15 cellular contexts compared by ENCODE assay signal in genomic region chr10:71278691-71279588, GRCh38. TPM values are rescaled to one million over a fixed set of nuclear protein-coding genes. Genes with fewer than 3 reads are reported as not detected.
A peak's percentile ranks its signal among the peaks of the same experiment; 100 is the strongest.
DNase-seq lines count a peak whose midpoint lies in the region; ATAC-seq and TF ChIP-seq lines count a peak whose summit lies in the region.
"Had no signal": no experiment of that assay in that cellular context is flagged by ENCODE, and none has a peak within 500 bp of the region (broad histone marks: within the 10 kb centered on the region; RNA-seq: fewer than 3 reads in every experiment).

No MANE protein-coding gene starts in this region.

- no peaks in the 10 kb centered on the region for H3K36me3 ChIP-seq in neural progenitor cell
- H3K36me3 ChIP-seq in tibial nerve, result no peaks in the 10 kb centered on the region
- H3K36me3 ChIP-seq: thoracic aorta had no signal

- no peaks in the 10 kb centered on the region for H3K27me3 ChIP-seq in dorsolateral prefrontal cortex
- H3K27me3 ChIP-seq in neural progenitor cell, result no peaks in the 10 kb centered on the region
- no peaks in the 10 kb centered on the region for H3K27me3 ChIP-seq in tibial nerve

- peaks cover 21% of the 10 kb centered on the region for H3K4me1 ChIP-seq in neural progenitor cell
- H3K4me1 ChIP-seq in tibial nerve, result no peaks in the 10 kb centered on the region

- no peaks in the 10 kb centered on the region for H4K20me1 ChIP-seq in neural progenitor cell (ENCODE audit: low read depth)

- POLR2A ChIA-PET in MCF 10A (lab: Yijun Ruan, JAX), result no interaction called here

- BruUV-seq in MCF 10A (replicated peaks; lab: Mats Ljungman, UMichigan), result no TSS peak

- no peak overlapping the region for H2AFZ ChIP-seq in neural progenitor cell (replicated peaks)
- H2AFZ ChIP-seq: PC-9 had no signal

- intact Hi-C loops in dorsolateral prefrontal cortex (cut with DNase I) (no loop called here), MCF 10A (cut with micrococcal nuclease) (no loop called here)

- H3K4me3 ChIP-seq in dorsolateral prefrontal cortex (peak overlapping the region in 1 of 59 donors; percentile 28), neural progenitor cell (no peak overlapping the region), tibial nerve (no peak overlapping the region)
- H3K4me3 ChIP-seq: PC-9, thoracic aorta had no signal

- TF ChIP-seq EP300 in tibial nerve (IDR thresholded peaks at IDR 0.05), result no peak

- no peak for ATAC-seq in HG03439 (IDR thresholded peaks at IDR 0.05; ENCODE audit: unreplicated experiment)
- ATAC-seq: sciatic nerve had no signal

- no peak overlapping the region for H3K4me3 Mint-ChIP-seq in neural progenitor cell
- no peak overlapping the region for H3K4me3 Mint-ChIP-seq in MCF 10A (ENCODE audit: unreplicated experiment)
- H3K4me3 Mint-ChIP-seq: natural killer cell treated with Interleukin-12 subunit alpha and Interleukin-12 subunit beta and Interleukin-15 and Interleukin-18, amount 100 ng/mL, for 72 hours had no signal

- H3K9me3 Mint-ChIP-seq in neural progenitor cell, result no peaks in the 10 kb centered on the region
- H3K9me3 Mint-ChIP-seq in MCF 10A (ENCODE audit: unreplicated experiment), result no peaks in the 10 kb centered on the region
- H3K9me3 Mint-ChIP-seq: natural killer cell treated with Interleukin-12 subunit alpha and Interleukin-12 subunit beta and Interleukin-15 and Interleukin-18, amount 100 ng/mL, for 72 hours had no signal

- H3K27ac Mint-ChIP-seq in neural progenitor cell (peak overlapping the region; percentile 53), MCF 10A (ENCODE audit: low read depth, unreplicated experiment) (no peak overlapping the region)
- H3K27ac Mint-ChIP-seq: natural killer cell treated with Interleukin-12 subunit alpha and Interleukin-12 subunit beta and Interleukin-15 and Interleukin-18, amount 100 ng/mL, for 72 hours had no signal

- no peak overlapping the region for H3K9ac ChIP-seq in neural progenitor cell

- TF ChIP-seq POLR2A in tibial nerve (IDR thresholded peaks at IDR 0.05), result no peak

- DNase-seq in ELF-1 (ENCODE audit: low read depth, low spot score), result peak; percentile 59
- DNase-seq in NCI-H69 (lab: John Stamatoyannopoulos, UW), result peak; percentile 85
- peak in 5 of 10 donors; percentile 53 to 75 (median 65) for DNase-seq in dorsolateral prefrontal cortex
- DNase-seq in neural progenitor cell (ENCODE audit: low spot score), result no peak
- DNase-seq in MCF 10A (ENCODE audit: unreplicated experiment), result no peak
- DNase-seq in NOMO-1 (lab: John Stamatoyannopoulos, UW; ENCODE audit: unreplicated experiment in 2 of 2), result no peak
- no peak for DNase-seq in tibial nerve (ENCODE audit: low spot score in 2 of 2)
- DNase-seq: activated gamma-delta T cell treated with Interleukin-2 at 50 U/mL for 16 hours; NCI-H1436 treated with DMSO at 0.1 percent for 48 hours; PC-9; stimulated activated CD4-positive, alpha-beta T cell treated with anti-CD3 and anti-CD28 coated beads, Interleukin-2, amount 100 ng/mL, for 48 hours had no signal

- peak overlapping the region in 56 of 59 donors; percentile 1 to 88 (median 70) for H3K27ac ChIP-seq in dorsolateral prefrontal cortex
- H3K27ac ChIP-seq in neural progenitor cell, result no peak overlapping the region
- H3K27ac ChIP-seq in tibial nerve, result no peak overlapping the region
- H3K27ac ChIP-seq: PC-9, thoracic aorta had no signal

- CTCF ChIA-PET in MCF 10A (lab: Yijun Ruan, JAX), result interaction anchor here (0.7 to 1.6 kb wide), 4 partner anchors 73 to 374 kb away, joined by 3 to 4 read pairs (median 3); no protein-coding TSS in a partner anchor

- H3K36me3 Mint-ChIP-seq in neural progenitor cell (no peaks in the 10 kb centered on the region), MCF 10A (ENCODE audit: insufficient read depth, unreplicated experiment) (peaks cover 35% of the 10 kb centered on the region)
- H3K36me3 Mint-ChIP-seq: natural killer cell treated with Interleukin-12 subunit alpha and Interleukin-12 subunit beta and Interleukin-15 and Interleukin-18, amount 100 ng/mL, for 72 hours had no signal

- H3K27me3 Mint-ChIP-seq in neural progenitor cell (ENCODE audit: insufficient read depth, low read depth), result peaks cover 4% of the 10 kb centered on the region
- no peaks in the 10 kb centered on the region for H3K27me3 Mint-ChIP-seq in MCF 10A (ENCODE audit: insufficient read depth, unreplicated experiment)

- peak in 3 of 56 donors; percentile 8 to 10 (median 9) for TF ChIP-seq CTCF in dorsolateral prefrontal cortex (IDR thresholded peaks at IDR 0.05 in 54 of 56, conservative IDR thresholded peaks at IDR 0.05 in 2 of 56; ENCODE audit: low read depth in 1 of 56, partially characterized antibody in 56 of 56)
- no peak for TF ChIP-seq CTCF in neural progenitor cell (IDR thresholded peaks at IDR 0.05)
- TF ChIP-seq CTCF in MCF 10A (IDR thresholded peaks at IDR 0.05; ENCODE audit: unreplicated experiment), result no peak
- no peak for TF ChIP-seq CTCF in tibial nerve (IDR thresholded peaks at IDR 0.05)

- peak overlapping the region; percentile 38 for H3K4me2 ChIP-seq in neural progenitor cell
- H3K4me2 ChIP-seq: PC-9 had no signal

- no peaks in the 10 kb centered on the region for H3K79me2 ChIP-seq in neural progenitor cell (ENCODE audit: low read depth)

- H3K4me1 Mint-ChIP-seq in neural progenitor cell (peaks cover 29% of the 10 kb centered on the region), MCF 10A (ENCODE audit: insufficient read depth, unreplicated experiment) (no peaks in the 10 kb centered on the region)

- no peaks in the 10 kb centered on the region for H3K9me3 ChIP-seq in neural progenitor cell (ENCODE audit: low read depth)
- H3K9me3 ChIP-seq in tibial nerve, result no peaks in the 10 kb centered on the region
- H3K9me3 ChIP-seq: thoracic aorta had no signal

- WGBS in tibial nerve, 2 donors, result 58 to 67% methylated on average over 13 to 16 of the region's 19 CpGs

- H3F3A ChIP-seq in neural progenitor cell (ENCODE audit: low read depth), result no peaks in the 10 kb centered on the region

RNA-seq across cellular contexts. Expression of gene SLC29A3, which starts 40.1 kb away (rescaled TPM):
- total RNA-seq in dorsolateral prefrontal cortex, result 10 to 100 TPM in 36 of 120 experiments, 1 to 10 TPM in 84; 5.1 to 15.4 (median 9.2) TPM
- 2.5 and 9.0 TPM in 2 replicates for total RNA-seq in neural progenitor cell (ENCODE audit: low replicate concordance)
- total RNA-seq in MCF 10A (2022), result 3.6 and 4.0 TPM in 2 replicates
- 10 to 100 TPM in 1 of 4 donors, 1 to 10 TPM in 3; 6.5 to 10.1 (median 7.4) TPM for total RNA-seq in tibial nerve

Comparison
In these comparisons a context has a peak if more than half of its experiments do, and no peak if none do; other contexts are left out.
1. DNase-seq: peak in ELF-1 (single experiment) and NCI-H69 (single experiment); none in neural progenitor cell (single experiment), MCF 10A (single experiment), NOMO-1 (0 of 2) and tibial nerve (0 of 2).
2. H3K27ac ChIP-seq: peak in dorsolateral prefrontal cortex (56 of 59); none in neural progenitor cell (single experiment) and tibial nerve (0 of 4).